In the genomic region with DNA sequence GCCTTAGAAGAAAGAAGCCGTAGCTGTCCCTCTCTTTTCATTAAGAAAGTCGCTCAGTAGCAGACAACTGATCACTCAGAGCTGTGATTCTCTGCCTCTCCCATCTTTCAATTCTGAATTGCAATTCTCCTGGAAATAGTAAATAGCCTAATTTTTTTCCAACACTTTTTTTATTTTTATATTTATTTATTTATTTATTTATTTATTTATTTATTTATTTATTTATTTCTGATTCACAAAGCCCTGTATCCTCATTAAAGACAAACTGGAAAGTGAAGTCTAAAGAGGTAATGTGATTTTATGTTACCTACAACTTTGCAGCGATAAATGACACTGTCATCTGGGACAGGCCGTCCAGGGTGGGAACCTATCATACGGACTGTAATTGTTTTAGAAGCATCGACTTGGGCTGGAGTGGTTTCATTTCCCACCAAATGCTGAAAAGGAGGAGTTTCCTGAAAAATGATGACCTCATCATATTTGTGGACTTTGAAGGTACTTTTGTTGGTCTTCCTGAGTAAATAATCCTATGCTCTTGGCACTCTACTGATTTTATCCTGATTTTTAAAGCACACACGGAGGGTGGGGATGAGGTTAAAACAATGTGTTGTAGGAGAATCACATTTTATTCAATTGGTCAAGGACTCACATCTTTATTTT, we compare ENCODE assay signal across 12 cellular contexts. TPM values are rescaled to one million over a fixed set of nuclear protein-coding genes. Genes with fewer than 3 reads are reported as not detected.
"Had no signal": no experiment of that assay in that cellular context is flagged by ENCODE, and none has a peak within 500 bp of the region (broad histone marks: within the 10 kb centered on the region; RNA-seq: fewer than 3 reads in every experiment).

No MANE protein-coding gene starts in this region.

RNA-seq across cellular contexts. Expression of a gene that starts 41.2 kb away (rescaled TPM):
- total RNA-seq: dermis microvascular lymphatic vessel endothelial cell; endodermal cell; esophagus mucosa; glomerular endothelial cell; kidney epithelial cell; left cardiac atrium; left lung; lower leg skin; lung microvascular endothelial cell; mesothelial cell of epicardium; myocyte; naive thymus-derived CD8-positive, alpha-beta T cell had no signal
- polyA plus RNA-seq: naive thymus-derived CD8-positive, alpha-beta T cell had no signal
